Comparison of ENCODE assay signal across 20 cellular contexts in genomic region chrX:140933056-140933455, GRCh38.
"Had no signal": no experiment of that assay in that cellular context is flagged by ENCODE, and none has a peak within 500 bp of the region (broad histone marks: within the 10 kb centered on the region; RNA-seq: fewer than 3 reads in every experiment).

No MANE protein-coding gene starts in this region.

- ATAC-seq: foreskin keratinocyte; left colon; mucosa of descending colon; naive thymus-derived CD8-positive, alpha-beta T cell; stimulated activated naive CD8-positive, alpha-beta T cell treated with anti-CD3 and anti-CD28 coated beads, Interleukin-15, Interleukin-2, amounts not matched to agents 100 U/mL and 50 U/mL, for 24 hours had no signal

- H3K9me3 ChIP-seq: esophagus squamous epithelium, mucosa of descending colon, right atrium auricular region, sigmoid colon, suprapubic skin, thyroid gland, upper lobe of left lung, uterus had no signal

- H3K4me3 ChIP-seq: coronary artery, esophagus squamous epithelium, mucosa of descending colon, right atrium auricular region, sigmoid colon, suprapubic skin, thyroid gland, upper lobe of left lung, uterus had no signal

- H3K36me3 ChIP-seq: esophagus squamous epithelium, right atrium auricular region, sigmoid colon, suprapubic skin, thyroid gland, upper lobe of left lung, uterus had no signal

- H3K27me3 Mint-ChIP-seq: naive thymus-derived CD8-positive, alpha-beta T cell had no signal

- H3K27me3 ChIP-seq: esophagus squamous epithelium, foreskin keratinocyte, right atrium auricular region, sigmoid colon, suprapubic skin, thyroid gland, upper lobe of left lung, uterus had no signal

- H3K4me3 Mint-ChIP-seq: naive thymus-derived CD8-positive, alpha-beta T cell; neural crest cell had no signal

- H3K4me1 ChIP-seq: esophagus squamous epithelium, foreskin keratinocyte, right atrium auricular region, sigmoid colon, suprapubic skin, thyroid gland, upper lobe of left lung, uterus had no signal

- H3K4me1 Mint-ChIP-seq: naive thymus-derived CD8-positive, alpha-beta T cell had no signal

- H3K36me3 Mint-ChIP-seq: naive thymus-derived CD8-positive, alpha-beta T cell had no signal

- DNase-seq: effector memory CD4-positive, alpha-beta T cell; esophagus squamous epithelium; foreskin keratinocyte; left colon; mammary epithelial cell; mucosa of descending colon; naive thymus-derived CD8-positive, alpha-beta T cell; posterior cingulate gyrus; sigmoid colon; small intestine; stimulated activated CD4-positive, alpha-beta T cell treated with anti-CD3 and anti-CD28 coated beads, Interleukin-12 subunit alpha, Interleukin-12 subunit beta, amount 100 ng/mL, for 4 hours; stimulated activated CD4-positive, alpha-beta T cell treated with anti-CD3 and anti-CD28 coated beads, Interleukin-2, amount 100 ng/mL, for 48 hours; stimulated activated naive CD8-positive, alpha-beta T cell treated with anti-CD3 and anti-CD28 coated beads, Interleukin-15, Interleukin-2, amounts not matched to agents 100 U/mL and 50 U/mL, for 24 hours; thyroid gland; upper lobe of left lung; uterus had no signal

- H3K27ac ChIP-seq: coronary artery, esophagus squamous epithelium, foreskin keratinocyte, right atrium auricular region, sigmoid colon, suprapubic skin, thyroid gland, upper lobe of left lung, uterus had no signal

- H3K27ac Mint-ChIP-seq: naive thymus-derived CD8-positive, alpha-beta T cell had no signal
